In genomic region chr10:55630491-55631056, GRCh38 we compare ENCODE assay signal across 12 cellular contexts.
DNase-seq lines count a peak whose midpoint lies in the region; ATAC-seq, FAIRE-seq and TF ChIP-seq lines count a peak whose summit lies in the region.
"Had no signal": no experiment of that assay in that cellular context is flagged by ENCODE, and none has a peak within 500 bp of the region (broad histone marks: within the 10 kb centered on the region; RNA-seq: fewer than 3 reads in every experiment).

No MANE protein-coding gene starts in this region.

- H3K4me3 ChIP-seq in HUES64 (ENCODE audit: low read length), result peak overlapping the region; percentile 68
- H3K4me3 ChIP-seq in bronchial epithelial cell (ENCODE audit: low read depth, low read length), result peak overlapping the region; percentile 33
- H3K4me3 ChIP-seq in stomach smooth muscle (ENCODE audit: low read length in 2 of 2), result peak overlapping the region; percentile 61 to 76

- H3K4me1 ChIP-seq in HUES64 (ENCODE audit: insufficient read depth, low read length) (peaks cover 8% of the 10 kb centered on the region), stomach smooth muscle (ENCODE audit: control insufficient read depth, insufficient read depth, low read length) (peaks cover 19% of the 10 kb centered on the region)

- 1% methylated on average over 35 of the region's 35 CpGs for WGBS in HUES64

- no peak for FAIRE-seq in bronchial epithelial cell (lab: Jason Lieb, UNC)
- FAIRE-seq: endometrium, HTR-8/SVneo had no signal

- H3K9me3 ChIP-seq in HUES64 (ENCODE audit: insufficient read depth, low read depth, low read length), result no peaks in the 10 kb centered on the region
- H3K9me3 ChIP-seq in stomach smooth muscle (ENCODE audit: control insufficient read depth in 2 of 2, low read length in 2 of 2), result no peaks in the 10 kb centered on the region

- DNase-seq in bronchial epithelial cell (ENCODE audit: low read depth) (peak; percentile 3), left colon (peak in 1 of 2 donors; percentile 3), NCI-H526 treated with DMSO at 0.1 percent for 48 hours (lab: John Stamatoyannopoulos, UW) (no peak), DMS79 (lab: John Stamatoyannopoulos, UW) (no peak)
- DNase-seq: stimulated activated CD4-positive, alpha-beta T cell treated with anti-CD3 and anti-CD28 coated beads, Interleukin-4, amount 100 ng/mL, for 4 hours had no signal

- H3K27me3 ChIP-seq in HUES64 (ENCODE audit: insufficient read depth, low read length), result peaks cover 3% of the 10 kb centered on the region; the same call in 1 of the 2 replicates
- peaks cover 15% of the 10 kb centered on the region for H3K27me3 ChIP-seq in bronchial epithelial cell (ENCODE audit: control insufficient read depth, insufficient read depth, low read length)
- H3K27me3 ChIP-seq in stomach smooth muscle (ENCODE audit: control insufficient read depth in 1 of 2, insufficient read depth in 2 of 2, low read length in 2 of 2), result peaks cover 18 to 20% of the 10 kb centered on the region in 2 donors

- H3K36me3 ChIP-seq in HUES64 (ENCODE audit: insufficient read depth, low read length), result no peaks in the 10 kb centered on the region
- no peaks in the 10 kb centered on the region for H3K36me3 ChIP-seq in bronchial epithelial cell (ENCODE audit: control insufficient read depth, insufficient read depth, low read length)
- no peaks in the 10 kb centered on the region for H3K36me3 ChIP-seq in stomach smooth muscle (ENCODE audit: control insufficient read depth in 2 of 2, insufficient read depth in 2 of 2, low read length in 2 of 2)

- H3K9ac ChIP-seq in HUES64 (ENCODE audit: low read depth, low read length) (peak overlapping the region; percentile 71), stomach smooth muscle (ENCODE audit: low read length in 2 of 2) (no peak overlapping the region)

- intact Hi-C loops in left colon (cut with DNase I, micrococcal nuclease), result no loop called here

- no peak for TF ChIP-seq CTCF in bronchial epithelial cell (IDR thresholded peaks at IDR 0.05; ENCODE audit: insufficient read depth, low read length, severe bottlenecking)

- no peak overlapping the region for H3K27ac ChIP-seq in HUES64 (ENCODE audit: low read depth, low read length)
- H3K27ac ChIP-seq in stomach smooth muscle (ENCODE audit: low read length), result no peak overlapping the region
- H3K27ac ChIP-seq: VCaP had no signal

- ATAC-seq in left colon (peak; percentile 33), GM18867 (IDR thresholded peaks at IDR 0.05; ENCODE audit: unreplicated experiment) (no peak), GM21390 (IDR thresholded peaks at IDR 0.05; ENCODE audit: unreplicated experiment) (no peak)
